7 cellular contexts compared by ENCODE assay signal in genomic region chr2:101758001-101758400, GRCh38.
DNase-seq lines count a peak whose midpoint lies in the region; ATAC-seq and TF ChIP-seq lines count a peak whose summit lies in the region.

No MANE protein-coding gene starts in this region.

- no peak for TF ChIP-seq CTCF in osteocyte (IDR thresholded peaks at IDR 0.05)
- TF ChIP-seq CTCF in heart left ventricle (IDR thresholded peaks at IDR 0.05), result no peak

- no peaks in the 10 kb centered on the region for H3K36me3 ChIP-seq in heart left ventricle

- peak overlapping the region; percentile 37 for H3K4me3 Mint-ChIP-seq in activated CD8-positive, alpha-beta T cell treated with anti-CD3 and anti-CD28 coated beads, Interleukin-2, amount 10 ng/mL, durations not matched to agents 7 days and 5 days
- H3K4me3 Mint-ChIP-seq in osteocyte (ENCODE audit: unreplicated experiment), result peak overlapping the region; percentile 41

- H3K27me3 ChIP-seq in heart left ventricle, result no peaks in the 10 kb centered on the region

- no peak overlapping the region for H3K4me3 ChIP-seq in heart left ventricle

- H3K9me3 Mint-ChIP-seq in activated CD8-positive, alpha-beta T cell treated with anti-CD3 and anti-CD28 coated beads, Interleukin-2, amount 10 ng/mL, durations not matched to agents 7 days and 5 days (ENCODE audit: insufficient read depth), result no peaks in the 10 kb centered on the region
- H3K9me3 Mint-ChIP-seq in osteocyte (ENCODE audit: unreplicated experiment), result no peaks in the 10 kb centered on the region

- CTCF ChIA-PET in activated CD8-positive, alpha-beta T cell treated with anti-CD3 and anti-CD28 coated beads, Interleukin-2, amount 10 ng/mL, durations not matched to agents 7 days and 5 days (lab: Charles Lee), result interaction anchor here (0.7 to 1.6 kb wide), 4 partner anchors 41 to 126 kb away, joined by 3 to 4 read pairs (median 4); no protein-coding TSS in a partner anchor

- no peak for TF ChIP-seq POLR2A in heart left ventricle (IDR thresholded peaks at IDR 0.05)

- peaks cover 5% of the 10 kb centered on the region for H3K36me3 Mint-ChIP-seq in activated CD8-positive, alpha-beta T cell treated with anti-CD3 and anti-CD28 coated beads, Interleukin-2, amount 10 ng/mL, durations not matched to agents 7 days and 5 days (ENCODE audit: low read depth)
- peaks cover 2% of the 10 kb centered on the region for H3K36me3 Mint-ChIP-seq in osteocyte (ENCODE audit: unreplicated experiment)

- DNase-seq in activated CD8-positive, alpha-beta T cell treated with anti-CD3 and anti-CD28 coated beads, Interleukin-2, amount 10 ng/mL, durations not matched to agents 7 days and 5 days, result peak; percentile 41
- no peak for DNase-seq in osteocyte (ENCODE audit: extremely low spot score, unreplicated experiment)
- DNase-seq in heart left ventricle, result no peak
- DNase-seq in epidermal melanocyte (ENCODE audit: insufficient read length, low spot score), result no peak

- POLR2A ChIA-PET in activated CD8-positive, alpha-beta T cell treated with anti-CD3 and anti-CD28 coated beads, Interleukin-2, amount 10 ng/mL, durations not matched to agents 7 days and 5 days (lab: Charles Lee), result interaction anchor here (0.7 kb wide), 1 partner anchor 53 kb away, joined by 3 read pairs; no protein-coding TSS in a partner anchor

- peaks cover 57% of the 10 kb centered on the region for H3K4me1 Mint-ChIP-seq in activated CD8-positive, alpha-beta T cell treated with anti-CD3 and anti-CD28 coated beads, Interleukin-2, amount 10 ng/mL, durations not matched to agents 7 days and 5 days (ENCODE audit: low read depth)
- H3K4me1 Mint-ChIP-seq in osteocyte (ENCODE audit: unreplicated experiment), result peaks cover 75% of the 10 kb centered on the region

- 81 to 91% (median 84%) methylated on average over 3 of the region's 3 CpGs for WGBS in heart left ventricle, 4 donors

- H3K4me1 ChIP-seq in heart left ventricle, result peaks cover 3 to 78% (median 51%) of the 10 kb centered on the region in 12 donors

- no peaks in the 10 kb centered on the region for H3K9me3 ChIP-seq in heart left ventricle

- peak overlapping the region in 1 of 12 donors; percentile 60 for H3K27ac ChIP-seq in heart left ventricle

- no peaks in the 10 kb centered on the region for H3K27me3 Mint-ChIP-seq in activated CD8-positive, alpha-beta T cell treated with anti-CD3 and anti-CD28 coated beads, Interleukin-2, amount 10 ng/mL, durations not matched to agents 7 days and 5 days (ENCODE audit: low read depth)
- no peaks in the 10 kb centered on the region for H3K27me3 Mint-ChIP-seq in osteocyte (ENCODE audit: unreplicated experiment)

- intact Hi-C loops in heart left ventricle (cut with DNase I), result loop anchor here in 2 of 10 donors (5.0 to 10.0 kb wide), 2 partner anchors 53 to 56 kb away; no protein-coding TSS in a partner anchor

- peak; percentile 50 for ATAC-seq in GM18907 (IDR thresholded peaks at IDR 0.05; ENCODE audit: unreplicated experiment)
- peak; percentile 47 for ATAC-seq in HG03039 (IDR thresholded peaks at IDR 0.05; ENCODE audit: unreplicated experiment)
- ATAC-seq in activated CD8-positive, alpha-beta T cell treated with anti-CD3 and anti-CD28 coated beads, Interleukin-2, amount 10 ng/mL, durations not matched to agents 7 days and 5 days, result peak; percentile 83
- no peak for ATAC-seq in GM19397 (IDR thresholded peaks at IDR 0.05; ENCODE audit: unreplicated experiment)
- no peak for ATAC-seq in heart left ventricle

- no peak overlapping the region for H3K27ac Mint-ChIP-seq in activated CD8-positive, alpha-beta T cell treated with anti-CD3 and anti-CD28 coated beads, Interleukin-2, amount 10 ng/mL, durations not matched to agents 7 days and 5 days
- H3K27ac Mint-ChIP-seq in osteocyte (ENCODE audit: unreplicated experiment), result peak overlapping the region; percentile 84

Comparison
In these comparisons a context has a peak if more than half of its experiments do, and no peak if none do; other contexts are left out.
1. ATAC-seq: peak in GM18907 (single experiment), HG03039 (single experiment) and activated CD8-positive, alpha-beta T cell treated with anti-CD3 and anti-CD28 coated beads, Interleukin-2, amount 10 ng/mL, durations not matched to agents 7 days and 5 days (single experiment); none in GM19397 (single experiment) and heart left ventricle (0 of 4).